Comparison of ENCODE assay signal across 1 cellular context in genomic region chr13:114105351-114106225, GRCh38.
TF ChIP-seq lines count a peak whose summit lies in the region.

No MANE protein-coding gene starts in this region.

TF ChIP-seq in HepG2, 621 proteins besides CTCF, POLR2A, EP300 and RAD21:
- TF ChIP-seq ZBTB8A (CRISPR knock-in tag; IDR thresholded peaks at IDR 0.05; ENCODE audit: borderline replicate concordance, low read depth) = no peak
- no peak for TF ChIP-seq YY1 (IDR thresholded peaks at IDR 0.05; ENCODE audit: insufficient read depth, insufficient replicate concordance, low read depth, low read length)
- TF ChIP-seq ZNF775 (CRISPR knock-in tag; IDR thresholded peaks at IDR 0.05; ENCODE audit: borderline replicate concordance) = no peak
- TF ChIP-seq JARID2 (CRISPR knock-in tag; IDR thresholded peaks at IDR 0.05; ENCODE audit: insufficient replicate concordance) = no peak
- no peak for TF ChIP-seq NCOR1 (IDR thresholded peaks at IDR 0.05; ENCODE audit: borderline replicate concordance, low read length)
- TF ChIP-seq GATAD1 (CRISPR knock-in tag; IDR thresholded peaks at IDR 0.05) = no peak
- TF ChIP-seq PPARG (CRISPR knock-in tag; conservative IDR thresholded peaks at IDR 0.05) = no peak
- TF ChIP-seq ZBTB21 (CRISPR knock-in tag; IDR thresholded peaks at IDR 0.05) = no peak
- no peak for TF ChIP-seq ZNF275 (CRISPR knock-in tag; IDR thresholded peaks at IDR 0.05; ENCODE audit: borderline replicate concordance)
